ENCODE assay signal across 40 cellular contexts in the genomic region with DNA sequence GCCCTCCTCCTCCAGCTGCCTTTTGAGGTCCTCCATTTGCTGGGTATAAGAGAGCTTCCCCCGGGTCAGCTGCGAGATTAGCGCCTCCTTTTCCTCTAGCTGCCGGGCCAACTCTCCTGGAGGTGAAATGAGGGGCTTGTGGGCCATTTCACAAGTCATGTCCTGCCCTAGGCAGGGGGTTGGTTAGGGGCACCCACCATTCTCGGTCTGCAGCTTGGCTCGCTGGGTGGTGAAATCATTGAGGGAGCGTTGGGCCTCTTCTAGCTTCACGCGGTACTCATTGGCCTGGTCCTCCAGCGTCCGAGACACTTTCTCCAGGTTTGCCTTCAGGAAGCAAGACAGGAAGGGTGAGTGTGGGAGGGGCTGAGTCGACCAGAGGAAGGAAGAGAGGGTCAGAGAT. TPM values are rescaled to one million over a fixed set of nuclear protein-coding genes. Genes with fewer than 3 reads are reported as not detected.
"Had no signal": no experiment of that assay in that cellular context is flagged by ENCODE, and none has a peak within 500 bp of the region (broad histone marks: within the 10 kb centered on the region; RNA-seq: fewer than 3 reads in every experiment).

No MANE protein-coding gene starts in this region.

- H3K9me3 Mint-ChIP-seq: activated CD4-positive, alpha-beta memory T cell treated with anti-CD3 and anti-CD28 coated beads for 36 hours; activated CD4-positive, alpha-beta T cell treated with anti-CD3 and anti-CD28 coated beads, Interleukin-2, amount 10 ng/mL, durations not matched to agents 24 days and 14 days; activated naive CD4-positive, alpha-beta T cell treated with anti-CD3 and anti-CD28 coated beads for 36 hours; activated naive CD4-positive, alpha-beta T cell treated with anti-CD3 and anti-CD28 coated beads, Interleukin-2, amount 50 U/mL, for 24 hours; activated naive CD8-positive, alpha-beta T cell treated with anti-CD3 and anti-CD28 coated beads for 36 hours; activated naive CD8-positive, alpha-beta T cell treated with anti-CD3 and anti-CD28 coated beads, Interleukin-2, amount 50 U/mL, for 24 hours; activated T-helper 1 cell treated with anti-CD3 and anti-CD28 coated beads, Interleukin-12 subunit alpha, Interleukin-12 subunit beta, Interleukin-2, Interleukin-4 antibody, amounts not matched to agents 30 ng/mL and 10 ng/mL and 1 ng/mL, durations not matched to agents 14 hours and 24 hours and 36 hours; activated T-helper 2 cell treated with anti-CD3 and anti-CD28 coated beads, Interferon-gamma antibody, Interleukin-2, Interleukin-4, amounts not matched to agents 10 μg/mL and 5 μg/mL and 100 μg/mL, durations not matched to agents 14 hours and 24 hours and 36 hours; T-helper 2 cell treated with Interferon-gamma antibody and Interleukin-4, amounts not matched to agents 5 μg/mL and 100 μg/mL, for 36 hours had no signal

- ATAC-seq: activated CD4-positive, alpha-beta T cell treated with anti-CD3 and anti-CD28 coated beads for 36 hours; activated CD8-positive, alpha-beta memory T cell treated with anti-CD3 and anti-CD28 coated beads, Interleukin-2, amount 10 ng/mL, durations not matched to agents 7 days and 5 days; activated CD8-positive, alpha-beta T cell treated with anti-CD3 and anti-CD28 coated beads, Interleukin-2, amount 10 ng/mL, durations not matched to agents 7 days and 5 days; activated naive CD8-positive, alpha-beta T cell treated with anti-CD3 and anti-CD28 coated beads, Interleukin-2, amount 50 U/mL, for 24 hours; body of pancreas; gastroesophageal sphincter; T-helper 17 cell had no signal

- H3K36me3 ChIP-seq: adrenal gland, colonic mucosa, esophagus squamous epithelium, gastroesophageal sphincter had no signal

- DNase-seq: activated CD4-positive, alpha-beta memory T cell treated with anti-CD3 and anti-CD28 coated beads for 36 hours; activated CD4-positive, alpha-beta T cell treated with anti-CD3 and anti-CD28 coated beads for 36 hours; activated CD4-positive, alpha-beta T cell treated with anti-CD3 and anti-CD28 coated beads, Interleukin-2, amount 10 ng/mL, durations not matched to agents 24 days and 14 days; activated CD4-positive, CD25-positive, alpha-beta regulatory T cell; activated CD4-positive, CD25-positive, alpha-beta regulatory T cell treated with anti-CD3 and anti-CD28 coated beads, Interleukin-2, amount 50 U/mL, for 72 hours; activated CD8-positive, alpha-beta memory T cell treated with anti-CD3 and anti-CD28 coated beads, Interleukin-2, amount 10 ng/mL, durations not matched to agents 7 days and 5 days; activated CD8-positive, alpha-beta memory T cell treated with anti-CD3 and anti-CD28 coated beads, Interleukin-2, amount 50 U/mL, for 4 hours; activated CD8-positive, alpha-beta T cell treated with anti-CD3 and anti-CD28 coated beads, Interleukin-2, amount 10 ng/mL, durations not matched to agents 7 days and 5 days; activated effector memory CD4-positive, alpha-beta T cell treated with anti-CD3 and anti-CD28 coated beads, Interleukin-2, amount 50 U/mL, for 16 hours; activated naive CD4-positive, alpha-beta T cell treated with anti-CD3 and anti-CD28 coated beads for 36 hours; activated naive CD8-positive, alpha-beta T cell treated with anti-CD3 and anti-CD28 coated beads for 36 hours; activated naive CD8-positive, alpha-beta T cell treated with anti-CD3 and anti-CD28 coated beads, Interleukin-2, amount 50 U/mL, for 24 hours; activated T-cell treated with anti-CD3 and anti-CD28 coated beads, Interleukin-2, amount 50 U/mL, for 1 hour; activated T-cell treated with anti-CD3 and anti-CD28 coated beads, Interleukin-2, amount 50 U/mL, for 48 hours; adrenal gland; amygdala; aorta; body of pancreas; central memory CD4-positive, alpha-beta T cell; cerebellar nuclear complex; colonic mucosa; effector CD8-positive, alpha-beta T cell; esophagus squamous epithelium; foreskin melanocyte; T-helper 1 cell; T-helper 17 cell; T1000 had no signal

- H3K4me1 Mint-ChIP-seq: activated CD4-positive, alpha-beta T cell treated with anti-CD3 and anti-CD28 coated beads for 36 hours; activated CD4-positive, alpha-beta T cell treated with anti-CD3 and anti-CD28 coated beads, Interleukin-2, amount 10 ng/mL, durations not matched to agents 24 days and 14 days; activated CD8-positive, alpha-beta memory T cell treated with anti-CD3 and anti-CD28 coated beads, Interleukin-2, amount 10 ng/mL, durations not matched to agents 7 days and 5 days; activated naive CD4-positive, alpha-beta T cell treated with anti-CD3 and anti-CD28 coated beads, Interleukin-2, amount 50 U/mL, for 24 hours; activated naive CD8-positive, alpha-beta T cell treated with anti-CD3 and anti-CD28 coated beads for 36 hours; activated naive CD8-positive, alpha-beta T cell treated with anti-CD3 and anti-CD28 coated beads, Interleukin-2, amount 50 U/mL, for 24 hours had no signal

- H3K4me3 ChIP-seq: adrenal gland, body of pancreas, colonic mucosa, esophagus squamous epithelium, gastroesophageal sphincter had no signal

- H3K9me3 ChIP-seq: adrenal gland, body of pancreas, colonic mucosa, esophagus squamous epithelium, gastroesophageal sphincter had no signal

- H3K27me3 ChIP-seq: adrenal gland, body of pancreas, colonic mucosa had no signal

- H3K27me3 Mint-ChIP-seq: activated CD4-positive, alpha-beta T cell treated with anti-CD3 and anti-CD28 coated beads for 36 hours; activated naive CD4-positive, alpha-beta T cell treated with anti-CD3 and anti-CD28 coated beads, Interleukin-2, amount 50 U/mL, for 24 hours; activated naive CD8-positive, alpha-beta T cell treated with anti-CD3 and anti-CD28 coated beads for 36 hours had no signal

- H3K4me3 Mint-ChIP-seq: activated CD4-positive, alpha-beta memory T cell treated with anti-CD3 and anti-CD28 coated beads for 36 hours; activated CD4-positive, alpha-beta T cell treated with anti-CD3 and anti-CD28 coated beads for 36 hours; activated CD4-positive, alpha-beta T cell treated with anti-CD3 and anti-CD28 coated beads, Interleukin-2, amount 10 ng/mL, durations not matched to agents 24 days and 14 days; activated CD8-positive, alpha-beta memory T cell treated with anti-CD3 and anti-CD28 coated beads, Interleukin-2, amount 10 ng/mL, durations not matched to agents 7 days and 5 days; activated CD8-positive, alpha-beta T cell treated with anti-CD3 and anti-CD28 coated beads, Interleukin-2, amount 10 ng/mL, durations not matched to agents 7 days and 5 days; activated naive CD4-positive, alpha-beta T cell treated with anti-CD3 and anti-CD28 coated beads for 36 hours; activated naive CD4-positive, alpha-beta T cell treated with anti-CD3 and anti-CD28 coated beads, Interleukin-2, amount 50 U/mL, for 24 hours; activated naive CD8-positive, alpha-beta T cell treated with anti-CD3 and anti-CD28 coated beads for 36 hours; activated naive CD8-positive, alpha-beta T cell treated with anti-CD3 and anti-CD28 coated beads, Interleukin-2, amount 50 U/mL, for 24 hours; activated T-helper 1 cell treated with anti-CD3 and anti-CD28 coated beads, Interleukin-12 subunit alpha, Interleukin-12 subunit beta, Interleukin-2, Interleukin-4 antibody, amounts not matched to agents 30 ng/mL and 10 ng/mL and 1 ng/mL, durations not matched to agents 14 hours and 24 hours and 36 hours; T-helper 17 cell; T-helper 2 cell treated with Interferon-gamma antibody and Interleukin-4, amounts not matched to agents 5 μg/mL and 100 μg/mL, for 36 hours had no signal

- H3K36me3 Mint-ChIP-seq: activated CD4-positive, alpha-beta memory T cell treated with anti-CD3 and anti-CD28 coated beads for 36 hours; activated CD8-positive, alpha-beta memory T cell treated with anti-CD3 and anti-CD28 coated beads, Interleukin-2, amount 10 ng/mL, durations not matched to agents 7 days and 5 days; activated naive CD4-positive, alpha-beta T cell treated with anti-CD3 and anti-CD28 coated beads, Interleukin-2, amount 50 U/mL, for 24 hours; activated naive CD8-positive, alpha-beta T cell treated with anti-CD3 and anti-CD28 coated beads for 36 hours had no signal

- H3K27ac ChIP-seq: adrenal gland, body of pancreas, colonic mucosa, epithelial cell of prostate, esophagus squamous epithelium, gastroesophageal sphincter had no signal

- H3K27ac Mint-ChIP-seq: activated CD4-positive, alpha-beta memory T cell treated with anti-CD3 and anti-CD28 coated beads for 36 hours; activated CD4-positive, alpha-beta T cell treated with anti-CD3 and anti-CD28 coated beads for 36 hours; activated CD4-positive, alpha-beta T cell treated with anti-CD3 and anti-CD28 coated beads, Interleukin-2, amount 10 ng/mL, durations not matched to agents 24 days and 14 days; activated CD8-positive, alpha-beta memory T cell treated with anti-CD3 and anti-CD28 coated beads, Interleukin-2, amount 10 ng/mL, durations not matched to agents 7 days and 5 days; activated CD8-positive, alpha-beta T cell treated with anti-CD3 and anti-CD28 coated beads, Interleukin-2, amount 10 ng/mL, durations not matched to agents 7 days and 5 days; activated naive CD4-positive, alpha-beta T cell treated with anti-CD3 and anti-CD28 coated beads for 36 hours; activated naive CD4-positive, alpha-beta T cell treated with anti-CD3 and anti-CD28 coated beads, Interleukin-2, amount 50 U/mL, for 24 hours; activated naive CD8-positive, alpha-beta T cell treated with anti-CD3 and anti-CD28 coated beads for 36 hours; activated naive CD8-positive, alpha-beta T cell treated with anti-CD3 and anti-CD28 coated beads, Interleukin-2, amount 50 U/mL, for 24 hours; activated T-helper 1 cell treated with anti-CD3 and anti-CD28 coated beads, Interleukin-12 subunit alpha, Interleukin-12 subunit beta, Interleukin-2, Interleukin-4 antibody, amounts not matched to agents 30 ng/mL and 10 ng/mL and 1 ng/mL, durations not matched to agents 14 hours and 24 hours and 36 hours; activated T-helper 2 cell treated with anti-CD3 and anti-CD28 coated beads, Interferon-gamma antibody, Interleukin-2, Interleukin-4, amounts not matched to agents 10 μg/mL and 5 μg/mL and 100 μg/mL, durations not matched to agents 14 hours and 24 hours and 36 hours; T-helper 2 cell treated with Interferon-gamma antibody and Interleukin-4, amounts not matched to agents 5 μg/mL and 100 μg/mL, for 36 hours had no signal

- H3K4me1 ChIP-seq: adrenal gland, colonic mucosa, esophagus squamous epithelium, gastroesophageal sphincter had no signal

RNA-seq across cellular contexts. Expression of a gene that starts 12.6 kb away (rescaled TPM):
- total RNA-seq: activated CD4-positive, alpha-beta memory T cell treated with anti-CD3 and anti-CD28 coated beads for 36 hours; activated CD4-positive, alpha-beta T cell treated with anti-CD3 and anti-CD28 coated beads for 36 hours; activated CD4-positive, alpha-beta T cell treated with anti-CD3 and anti-CD28 coated beads, Interleukin-2, amount 10 ng/mL, durations not matched to agents 24 days and 14 days; activated CD8-positive, alpha-beta memory T cell treated with anti-CD3 and anti-CD28 coated beads for 36 hours; activated CD8-positive, alpha-beta memory T cell treated with anti-CD3 and anti-CD28 coated beads, Interleukin-2, amount 10 ng/mL, durations not matched to agents 7 days and 5 days; activated CD8-positive, alpha-beta T cell treated with anti-CD3 and anti-CD28 coated beads, Interleukin-2, amount 10 ng/mL, durations not matched to agents 7 days and 5 days; activated naive CD4-positive, alpha-beta T cell treated with anti-CD3 and anti-CD28 coated beads for 36 hours; activated naive CD8-positive, alpha-beta T cell treated with anti-CD3 and anti-CD28 coated beads for 36 hours; activated T-helper 1 cell treated with anti-CD3 and anti-CD28 coated beads, Interleukin-12 subunit alpha, Interleukin-12 subunit beta, Interleukin-2, Interleukin-4 antibody, amounts not matched to agents 30 ng/mL and 10 ng/mL and 1 ng/mL, durations not matched to agents 14 hours and 24 hours and 36 hours; activated T-helper 2 cell treated with anti-CD3 and anti-CD28 coated beads, Interferon-gamma antibody, Interleukin-2, Interleukin-4, amounts not matched to agents 10 μg/mL and 5 μg/mL and 100 μg/mL, durations not matched to agents 14 hours and 24 hours and 36 hours; body of pancreas; dermis microvascular lymphatic vessel endothelial cell; endothelial cell of umbilical vein; esophagus squamous epithelium; fibroblast of villous mesenchyme; glomerular endothelial cell had no signal
- polyA plus RNA-seq: endothelial cell of umbilical vein had no signal

RNA-seq across cellular contexts. Expression of a gene that starts 16.8 kb away (rescaled TPM):
- total RNA-seq: activated CD4-positive, alpha-beta memory T cell treated with anti-CD3 and anti-CD28 coated beads for 36 hours; activated CD4-positive, alpha-beta T cell treated with anti-CD3 and anti-CD28 coated beads for 36 hours; activated CD4-positive, alpha-beta T cell treated with anti-CD3 and anti-CD28 coated beads, Interleukin-2, amount 10 ng/mL, durations not matched to agents 24 days and 14 days; activated CD8-positive, alpha-beta memory T cell treated with anti-CD3 and anti-CD28 coated beads for 36 hours; activated CD8-positive, alpha-beta memory T cell treated with anti-CD3 and anti-CD28 coated beads, Interleukin-2, amount 10 ng/mL, durations not matched to agents 7 days and 5 days; activated CD8-positive, alpha-beta T cell treated with anti-CD3 and anti-CD28 coated beads, Interleukin-2, amount 10 ng/mL, durations not matched to agents 7 days and 5 days; activated naive CD4-positive, alpha-beta T cell treated with anti-CD3 and anti-CD28 coated beads for 36 hours; activated naive CD8-positive, alpha-beta T cell treated with anti-CD3 and anti-CD28 coated beads for 36 hours; activated T-helper 1 cell treated with anti-CD3 and anti-CD28 coated beads, Interleukin-12 subunit alpha, Interleukin-12 subunit beta, Interleukin-2, Interleukin-4 antibody, amounts not matched to agents 30 ng/mL and 10 ng/mL and 1 ng/mL, durations not matched to agents 14 hours and 24 hours and 36 hours; activated T-helper 2 cell treated with anti-CD3 and anti-CD28 coated beads, Interferon-gamma antibody, Interleukin-2, Interleukin-4, amounts not matched to agents 10 μg/mL and 5 μg/mL and 100 μg/mL, durations not matched to agents 14 hours and 24 hours and 36 hours; adrenal gland; aorta; body of pancreas; colonic mucosa; dermis microvascular lymphatic vessel endothelial cell; endothelial cell of umbilical vein; esophagus squamous epithelium; fibroblast of lung; fibroblast of villous mesenchyme; gastroesophageal sphincter; glomerular endothelial cell; T-helper 17 cell had no signal
- polyA plus RNA-seq: aorta, endothelial cell of umbilical vein, esophagus, fibroblast of lung had no signal

RNA-seq across cellular contexts. Expression of a gene that starts 18.7 kb away (rescaled TPM):
- total RNA-seq: activated CD8-positive, alpha-beta memory T cell treated with anti-CD3 and anti-CD28 coated beads for 36 hours; activated CD8-positive, alpha-beta T cell treated with anti-CD3 and anti-CD28 coated beads, Interleukin-2, amount 10 ng/mL, durations not matched to agents 7 days and 5 days; activated naive CD4-positive, alpha-beta T cell treated with anti-CD3 and anti-CD28 coated beads for 36 hours; activated naive CD8-positive, alpha-beta T cell treated with anti-CD3 and anti-CD28 coated beads for 36 hours; aorta; dermis microvascular lymphatic vessel endothelial cell; endothelial cell of umbilical vein; esophagus squamous epithelium; fibroblast of lung; fibroblast of villous mesenchyme; gastroesophageal sphincter; glomerular endothelial cell; T-helper 17 cell had no signal
- polyA plus RNA-seq: endothelial cell of umbilical vein, fibroblast of lung had no signal

RNA-seq across cellular contexts. Expression of a gene that starts 24.4 kb away (rescaled TPM):
- total RNA-seq: activated CD4-positive, alpha-beta memory T cell treated with anti-CD3 and anti-CD28 coated beads for 36 hours; activated CD4-positive, alpha-beta T cell treated with anti-CD3 and anti-CD28 coated beads for 36 hours; activated CD4-positive, alpha-beta T cell treated with anti-CD3 and anti-CD28 coated beads, Interleukin-2, amount 10 ng/mL, durations not matched to agents 24 days and 14 days; activated CD8-positive, alpha-beta memory T cell treated with anti-CD3 and anti-CD28 coated beads for 36 hours; activated CD8-positive, alpha-beta memory T cell treated with anti-CD3 and anti-CD28 coated beads, Interleukin-2, amount 10 ng/mL, durations not matched to agents 7 days and 5 days; activated CD8-positive, alpha-beta T cell treated with anti-CD3 and anti-CD28 coated beads, Interleukin-2, amount 10 ng/mL, durations not matched to agents 7 days and 5 days; activated naive CD4-positive, alpha-beta T cell treated with anti-CD3 and anti-CD28 coated beads for 36 hours; activated naive CD8-positive, alpha-beta T cell treated with anti-CD3 and anti-CD28 coated beads for 36 hours; activated T-helper 1 cell treated with anti-CD3 and anti-CD28 coated beads, Interleukin-12 subunit alpha, Interleukin-12 subunit beta, Interleukin-2, Interleukin-4 antibody, amounts not matched to agents 30 ng/mL and 10 ng/mL and 1 ng/mL, durations not matched to agents 14 hours and 24 hours and 36 hours; activated T-helper 2 cell treated with anti-CD3 and anti-CD28 coated beads, Interferon-gamma antibody, Interleukin-2, Interleukin-4, amounts not matched to agents 10 μg/mL and 5 μg/mL and 100 μg/mL, durations not matched to agents 14 hours and 24 hours and 36 hours; dermis microvascular lymphatic vessel endothelial cell; T-helper 17 cell had no signal
